ENCODE assay signal across 18 cellular contexts in the genomic region with DNA sequence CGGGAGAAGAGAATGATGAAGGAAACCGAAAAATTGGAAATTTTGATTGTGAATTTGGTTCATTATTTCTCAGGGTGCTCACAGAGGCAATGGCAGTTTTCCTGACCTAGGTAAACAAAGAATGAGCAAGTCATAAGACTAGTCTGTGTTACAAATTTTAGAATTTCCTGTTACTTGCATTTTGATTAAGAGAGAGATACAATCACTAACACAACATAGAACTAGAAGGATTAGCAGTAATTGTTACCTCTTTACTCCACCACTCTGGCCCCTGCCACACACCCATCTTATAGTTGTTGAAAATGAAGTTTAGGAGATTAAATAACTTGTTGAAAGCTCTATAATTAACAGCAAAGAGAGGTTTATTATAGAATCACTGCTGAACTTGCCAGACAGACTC.
DNase-seq lines count a peak whose midpoint lies in the region; ATAC-seq and TF ChIP-seq lines count a peak whose summit lies in the region.
"Had no signal": no experiment of that assay in that cellular context is flagged by ENCODE, and none has a peak within 500 bp of the region (broad histone marks: within the 10 kb centered on the region; RNA-seq: fewer than 3 reads in every experiment).

No MANE protein-coding gene starts in this region.

- no peak overlapping the region for H3K4me3 ChIP-seq in prostate gland
- H3K4me3 ChIP-seq: BLaER1, HAP-1 had no signal

- POLR2A ChIA-PET in activated CD4-positive, alpha-beta T cell treated with anti-CD3 and anti-CD28 coated beads for 36 hours (lab: Charles Lee), result no interaction called here

- H3K27ac ChIP-seq in prostate gland, result no peak overlapping the region
- H3K27ac ChIP-seq: 22Rv1, BLaER1, C4-2B had no signal

- TF ChIP-seq CTCF in prostate gland (IDR thresholded peaks at IDR 0.05) (no peak), nephron progenitor cell (IDR thresholded peaks at IDR 0.05) (no peak)

- DNase-seq in activated CD4-positive, alpha-beta T cell treated with anti-CD3 and anti-CD28 coated beads for 36 hours, result no peak
- DNase-seq in activated CD4-positive, alpha-beta T cell treated with anti-CD3 and anti-CD28 coated beads, Interleukin-2, amount 50 U/mL, for 4 hours, result no peak
- no peak for DNase-seq in T-helper 2 cell treated with Interferon-gamma antibody and Interleukin-4, amounts not matched to agents 5 μg/mL and 100 μg/mL, for 36 hours (ENCODE audit: low spot score)
- DNase-seq in activated T-helper 2 cell treated with anti-CD3 and anti-CD28 coated beads, Interferon-gamma antibody, Interleukin-2, Interleukin-4, amounts not matched to agents 10 μg/mL and 5 μg/mL and 100 μg/mL, durations not matched to agents 14 hours and 24 hours and 36 hours (ENCODE audit: low spot score), result no peak
- DNase-seq in prostate gland (ENCODE audit: low spot score) (no peak), nephron progenitor cell (no peak)
- DNase-seq: Caco-2; CD4-positive, CD25-positive, alpha-beta regulatory T cell; CD8-positive, alpha-beta T cell; DMS153; DND-41; GOT3; HFFc6 had no signal

- no peaks in the 10 kb centered on the region for H3K9me3 Mint-ChIP-seq in activated CD4-positive, alpha-beta T cell treated with anti-CD3 and anti-CD28 coated beads for 36 hours (ENCODE audit: low read depth)
- peaks cover 15% of the 10 kb centered on the region for H3K9me3 Mint-ChIP-seq in T-helper 2 cell treated with Interferon-gamma antibody and Interleukin-4, amounts not matched to agents 5 μg/mL and 100 μg/mL, for 36 hours
- peaks cover 17% of the 10 kb centered on the region for H3K9me3 Mint-ChIP-seq in activated T-helper 2 cell treated with anti-CD3 and anti-CD28 coated beads, Interferon-gamma antibody, Interleukin-2, Interleukin-4, amounts not matched to agents 10 μg/mL and 5 μg/mL and 100 μg/mL, durations not matched to agents 14 hours and 24 hours and 36 hours
- peaks cover 44% of the 10 kb centered on the region for H3K9me3 Mint-ChIP-seq in nephron progenitor cell
- H3K9me3 Mint-ChIP-seq: CD8-positive, alpha-beta T cell had no signal

- H3K4me1 Mint-ChIP-seq in activated CD4-positive, alpha-beta T cell treated with anti-CD3 and anti-CD28 coated beads for 36 hours, result no peaks in the 10 kb centered on the region
- H3K4me1 Mint-ChIP-seq in T-helper 2 cell treated with Interferon-gamma antibody and Interleukin-4, amounts not matched to agents 5 μg/mL and 100 μg/mL, for 36 hours (ENCODE audit: low read depth), result peaks cover 10% of the 10 kb centered on the region
- peaks cover 10% of the 10 kb centered on the region for H3K4me1 Mint-ChIP-seq in activated T-helper 2 cell treated with anti-CD3 and anti-CD28 coated beads, Interferon-gamma antibody, Interleukin-2, Interleukin-4, amounts not matched to agents 10 μg/mL and 5 μg/mL and 100 μg/mL, durations not matched to agents 14 hours and 24 hours and 36 hours (ENCODE audit: low read depth)
- H3K4me1 Mint-ChIP-seq in nephron progenitor cell, result no peaks in the 10 kb centered on the region
- H3K4me1 Mint-ChIP-seq: B cell; CD4-positive, CD25-positive, alpha-beta regulatory T cell had no signal

- ATAC-seq in activated CD4-positive, alpha-beta T cell treated with anti-CD3 and anti-CD28 coated beads for 36 hours, result peak; percentile 33
- ATAC-seq: CD8-positive, alpha-beta T cell had no signal

- 82% methylated on average over 2 of the region's 2 CpGs for WGBS in prostate gland

- CTCF ChIA-PET in activated CD4-positive, alpha-beta T cell treated with anti-CD3 and anti-CD28 coated beads for 36 hours (lab: Charles Lee), result interaction anchor here (1.1 kb wide), 1 partner anchor 12 kb away, joined by 3 read pairs; no protein-coding TSS in a partner anchor

- no peak overlapping the region for H3K27ac Mint-ChIP-seq in activated CD4-positive, alpha-beta T cell treated with anti-CD3 and anti-CD28 coated beads for 36 hours
- peak overlapping the region; percentile 4 for H3K27ac Mint-ChIP-seq in T-helper 2 cell treated with Interferon-gamma antibody and Interleukin-4, amounts not matched to agents 5 μg/mL and 100 μg/mL, for 36 hours
- H3K27ac Mint-ChIP-seq in activated T-helper 2 cell treated with anti-CD3 and anti-CD28 coated beads, Interferon-gamma antibody, Interleukin-2, Interleukin-4, amounts not matched to agents 10 μg/mL and 5 μg/mL and 100 μg/mL, durations not matched to agents 14 hours and 24 hours and 36 hours, result peak overlapping the region; percentile 66
- H3K27ac Mint-ChIP-seq in nephron progenitor cell, result no peak overlapping the region
- H3K27ac Mint-ChIP-seq: B cell; CD4-positive, CD25-positive, alpha-beta regulatory T cell; CD8-positive, alpha-beta T cell; HFFc6 had no signal

- no peaks in the 10 kb centered on the region for H3K27me3 Mint-ChIP-seq in activated CD4-positive, alpha-beta T cell treated with anti-CD3 and anti-CD28 coated beads for 36 hours
- no peaks in the 10 kb centered on the region for H3K27me3 Mint-ChIP-seq in T-helper 2 cell treated with Interferon-gamma antibody and Interleukin-4, amounts not matched to agents 5 μg/mL and 100 μg/mL, for 36 hours (ENCODE audit: low read depth)
- no peaks in the 10 kb centered on the region for H3K27me3 Mint-ChIP-seq in activated T-helper 2 cell treated with anti-CD3 and anti-CD28 coated beads, Interferon-gamma antibody, Interleukin-2, Interleukin-4, amounts not matched to agents 10 μg/mL and 5 μg/mL and 100 μg/mL, durations not matched to agents 14 hours and 24 hours and 36 hours (ENCODE audit: low read depth)
- H3K27me3 Mint-ChIP-seq in nephron progenitor cell (ENCODE audit: low read depth, poor library complexity), result no peaks in the 10 kb centered on the region
- H3K27me3 Mint-ChIP-seq: CD4-positive, CD25-positive, alpha-beta regulatory T cell had no signal

- no peak for TF ChIP-seq POLR2A in prostate gland (IDR thresholded peaks at IDR 0.05)

- no peak overlapping the region for H3K4me3 Mint-ChIP-seq in activated CD4-positive, alpha-beta T cell treated with anti-CD3 and anti-CD28 coated beads for 36 hours
- H3K4me3 Mint-ChIP-seq in T-helper 2 cell treated with Interferon-gamma antibody and Interleukin-4, amounts not matched to agents 5 μg/mL and 100 μg/mL, for 36 hours, result no peak overlapping the region
- no peak overlapping the region for H3K4me3 Mint-ChIP-seq in activated T-helper 2 cell treated with anti-CD3 and anti-CD28 coated beads, Interferon-gamma antibody, Interleukin-2, Interleukin-4, amounts not matched to agents 10 μg/mL and 5 μg/mL and 100 μg/mL, durations not matched to agents 14 hours and 24 hours and 36 hours (ENCODE audit: low read depth)
- no peak overlapping the region for H3K4me3 Mint-ChIP-seq in nephron progenitor cell
- H3K4me3 Mint-ChIP-seq: B cell; CD4-positive, CD25-positive, alpha-beta regulatory T cell; CD8-positive, alpha-beta T cell; HFFc6 had no signal

- no peaks in the 10 kb centered on the region for H3K36me3 ChIP-seq in prostate gland
- H3K36me3 ChIP-seq: BLaER1, HAP-1 had no signal

- intact Hi-C loops in activated CD4-positive, alpha-beta T cell treated with anti-CD3 and anti-CD28 coated beads for 36 hours (cut with DNase I, micrococcal nuclease), result no loop called here
- intact Hi-C loops in activated T-helper 2 cell treated with anti-CD3 and anti-CD28 coated beads, Interferon-gamma antibody, Interleukin-2, Interleukin-4, amounts not matched to agents 10 μg/mL and 5 μg/mL and 100 μg/mL, durations not matched to agents 14 hours and 24 hours and 36 hours (cut with micrococcal nuclease), result no loop called here
- intact Hi-C loops in prostate gland (cut with DNase I), result no loop called here

- no peaks in the 10 kb centered on the region for H3K4me1 ChIP-seq in prostate gland (replicated peaks)
- H3K4me1 ChIP-seq: BLaER1, Caco-2, HAP-1 had no signal

- H3K27me3 ChIP-seq in prostate gland (replicated peaks; ENCODE audit: insufficient read depth), result no peaks in the 10 kb centered on the region
- H3K27me3 ChIP-seq: BLaER1 had no signal

- H3K36me3 Mint-ChIP-seq in activated CD4-positive, alpha-beta T cell treated with anti-CD3 and anti-CD28 coated beads for 36 hours (ENCODE audit: low read depth), result peaks cover 12% of the 10 kb centered on the region
- H3K36me3 Mint-ChIP-seq in T-helper 2 cell treated with Interferon-gamma antibody and Interleukin-4, amounts not matched to agents 5 μg/mL and 100 μg/mL, for 36 hours (ENCODE audit: low read depth), result peaks cover 29% of the 10 kb centered on the region
- peaks cover 37% of the 10 kb centered on the region for H3K36me3 Mint-ChIP-seq in activated T-helper 2 cell treated with anti-CD3 and anti-CD28 coated beads, Interferon-gamma antibody, Interleukin-2, Interleukin-4, amounts not matched to agents 10 μg/mL and 5 μg/mL and 100 μg/mL, durations not matched to agents 14 hours and 24 hours and 36 hours (ENCODE audit: low read depth)
- no peaks in the 10 kb centered on the region for H3K36me3 Mint-ChIP-seq in nephron progenitor cell (ENCODE audit: low read depth)

- H3K9me3 ChIP-seq in prostate gland, result no peaks in the 10 kb centered on the region

Comparison
In these comparisons a context has a peak if more than half of its experiments do, and no peak if none do; other contexts are left out.
1. H3K27ac Mint-ChIP-seq: peak in T-helper 2 cell treated with Interferon-gamma antibody and Interleukin-4, amounts not matched to agents 5 μg/mL and 100 μg/mL, for 36 hours (single experiment) and activated T-helper 2 cell treated with anti-CD3 and anti-CD28 coated beads, Interferon-gamma antibody, Interleukin-2, Interleukin-4, amounts not matched to agents 10 μg/mL and 5 μg/mL and 100 μg/mL, durations not matched to agents 14 hours and 24 hours and 36 hours (single experiment); none in activated CD4-positive, alpha-beta T cell treated with anti-CD3 and anti-CD28 coated beads for 36 hours (single experiment) and nephron progenitor cell (single experiment).